ENCODE assay signal across 9 cellular contexts in genomic region chr5:55991768-55992486, GRCh38. TPM values are rescaled to one million over a fixed set of nuclear protein-coding genes. Genes with fewer than 3 reads are reported as not detected.
DNase-seq lines count a peak whose midpoint lies in the region; ATAC-seq and TF ChIP-seq lines count a peak whose summit lies in the region.
"Had no signal": no experiment of that assay in that cellular context is flagged by ENCODE, and none has a peak within 500 bp of the region (broad histone marks: within the 10 kb centered on the region; RNA-seq: fewer than 3 reads in every experiment).

No MANE protein-coding gene starts in this region.

- intact Hi-C loops in colonic mucosa (cut with DNase I): no loop called here

- H3K4me3 Mint-ChIP-seq in CD4-positive, CD25-positive, alpha-beta regulatory T cell: peak overlapping the region; percentile 95 to 99 (median 99)
- peak overlapping the region; percentile 7 for H3K4me3 Mint-ChIP-seq in nephron progenitor cell

- no peaks in the 10 kb centered on the region for H3K27me3 ChIP-seq in CD4-positive, CD25-positive, alpha-beta regulatory T cell (ENCODE audit: control insufficient read depth, insufficient read depth, low read length)
- H3K27me3 ChIP-seq in MM.1S (replicated peaks; ENCODE audit: insufficient read depth, low read length): no peaks in the 10 kb centered on the region
- H3K27me3 ChIP-seq in colonic mucosa: no peaks in the 10 kb centered on the region

- peak overlapping the region; percentile 60 for H3K4me2 ChIP-seq in MM.1S (ENCODE audit: low read depth, low read length)

- peaks cover 55% of the 10 kb centered on the region for H3K4me1 ChIP-seq in CD4-positive, CD25-positive, alpha-beta regulatory T cell (ENCODE audit: control insufficient read depth, insufficient read depth, low read length, poor library complexity, severe bottlenecking)
- H3K4me1 ChIP-seq in MM.1S (ENCODE audit: low read length) (peaks cover 17% of the 10 kb centered on the region), colonic mucosa (peaks cover 10% of the 10 kb centered on the region)

- peaks cover 33 to 77% (median 65%) of the 10 kb centered on the region in 4 donors for H3K4me1 Mint-ChIP-seq in CD4-positive, CD25-positive, alpha-beta regulatory T cell
- peaks cover 58% of the 10 kb centered on the region for H3K4me1 Mint-ChIP-seq in nephron progenitor cell

- H3K27me3 Mint-ChIP-seq in CD4-positive, CD25-positive, alpha-beta regulatory T cell: peaks cover 8% of the 10 kb centered on the region
- H3K27me3 Mint-ChIP-seq in nephron progenitor cell (ENCODE audit: low read depth, poor library complexity): no peaks in the 10 kb centered on the region

- H3K36me3 Mint-ChIP-seq in CD4-positive, CD25-positive, alpha-beta regulatory T cell: peaks cover 10% of the 10 kb centered on the region
- peaks cover 24% of the 10 kb centered on the region for H3K36me3 Mint-ChIP-seq in nephron progenitor cell (ENCODE audit: low read depth)

- peaks cover 5% of the 10 kb centered on the region for H3K36me3 ChIP-seq in CD4-positive, CD25-positive, alpha-beta regulatory T cell (ENCODE audit: control insufficient read depth, insufficient read depth, low read length)
- H3K36me3 ChIP-seq in MM.1S (replicated peaks; ENCODE audit: insufficient read depth, low read length) (no peaks in the 10 kb centered on the region; the same call in 1 of the 2 replicates), colonic mucosa (no peaks in the 10 kb centered on the region)

- no peaks in the 10 kb centered on the region for H3K9me2 ChIP-seq in MM.1S (replicated peaks; ENCODE audit: insufficient read depth, low read length)

- H4K20me1 ChIP-seq in MM.1S (ENCODE audit: insufficient read depth, low read length): no peaks in the 10 kb centered on the region

- H3K9me3 Mint-ChIP-seq in CD4-positive, CD25-positive, alpha-beta regulatory T cell: peaks cover 0 to 5% (median 0%) of the 10 kb centered on the region in 7 donors
- no peaks in the 10 kb centered on the region for H3K9me3 Mint-ChIP-seq in nephron progenitor cell

- peak overlapping the region; percentile 97 for H3K4me3 ChIP-seq in CD4-positive, CD25-positive, alpha-beta regulatory T cell (ENCODE audit: low read depth, low read length)
- H3K4me3 ChIP-seq in MM.1S (ENCODE audit: low read length) (peak overlapping the region; percentile 81), colonic mucosa (peak overlapping the region; percentile 85)

- H3K27ac Mint-ChIP-seq in CD4-positive, CD25-positive, alpha-beta regulatory T cell: peak overlapping the region; percentile 27 to 97 (median 79)
- H3K27ac Mint-ChIP-seq in nephron progenitor cell: no peak overlapping the region

- H3K9ac ChIP-seq in MM.1S (ENCODE audit: low read length): peak overlapping the region; percentile 90
- H3K9ac ChIP-seq in colonic mucosa (ENCODE audit: low read depth in 2 of 2, low read length in 2 of 2): peak overlapping the region in 1 of 2 donors; percentile 29

- no peak overlapping the region for H2AFZ ChIP-seq in MM.1S (ENCODE audit: low read length)

- DNase-seq in CD4-positive, CD25-positive, alpha-beta regulatory T cell: no peak
- DNase-seq in MM.1S (peak; percentile 66), colonic mucosa (no peak), nephron progenitor cell (no peak), occipital lobe (lab: John Stamatoyannopoulos, UW) (no peak), NCI-H2107 (lab: John Stamatoyannopoulos, UW) (no peak)
- DNase-seq in activated CD8-positive, alpha-beta memory T cell treated with anti-CD3 and anti-CD28 coated beads for 24 hours: no peak
- DNase-seq: SHP77 treated with DMSO at 0.1 percent for 48 hours had no signal

- peaks cover 98% of the 10 kb centered on the region for H3K79me2 ChIP-seq in MM.1S (ENCODE audit: low read length)

- H3F3A ChIP-seq in MM.1S (ENCODE audit: insufficient read depth, low read length): peaks cover 67% of the 10 kb centered on the region

- TF ChIP-seq CTCF in MM.1S (IDR thresholded peaks at IDR 0.05; ENCODE audit: low read length) (no peak), colonic mucosa (IDR thresholded peaks at IDR 0.05) (no peak), nephron progenitor cell (IDR thresholded peaks at IDR 0.05) (no peak)

- H3K9me3 ChIP-seq in CD4-positive, CD25-positive, alpha-beta regulatory T cell (ENCODE audit: control insufficient read depth in 2 of 2, low read length in 2 of 2): no peaks in the 10 kb centered on the region
- H3K9me3 ChIP-seq in MM.1S (replicated peaks; ENCODE audit: insufficient read depth, low read length): no peaks in the 10 kb centered on the region
- H3K9me3 ChIP-seq in colonic mucosa: no peaks in the 10 kb centered on the region

- H3K27ac ChIP-seq in CD4-positive, CD25-positive, alpha-beta regulatory T cell (ENCODE audit: insufficient read depth, low read length, poor library complexity, severe bottlenecking): peak overlapping the region; percentile 35
- H3K27ac ChIP-seq in MM.1S (ENCODE audit: low read length) (peak overlapping the region; percentile 89), colonic mucosa (peak overlapping the region; percentile 99)

- no peak for ATAC-seq in CD4-positive, CD25-positive, alpha-beta regulatory T cell (ENCODE audit: low read depth in 2 of 2)
- ATAC-seq in activated CD4-positive, CD25-positive, alpha-beta regulatory T cell treated with anti-CD3 and anti-CD28 coated beads, Interleukin-2, amount 50 U/mL, for 24 hours: no peak

RNA-seq across cellular contexts. Expression of gene IL6ST, which starts 2.8 kb away (rescaled TPM):
- total RNA-seq in CD4-positive, CD25-positive, alpha-beta regulatory T cell: 234 TPM
- polyA plus RNA-seq in CD4-positive, CD25-positive, alpha-beta regulatory T cell: 10 to 100 TPM; 25.3 to 59.8 (median 45.8) TPM
- total RNA-seq in colonic mucosa (100 to 1,000 TPM in 1 of 2 donors, 10 to 100 TPM in 1; 69.9 to 118 TPM), occipital lobe (32.0 TPM)

Comparison
In these comparisons a context has a peak if more than half of its experiments do, and no peak if none do; other contexts are left out.
1. H3K27ac ChIP-seq: peak in every context shown above with its lines; median percentile 99 in colonic mucosa; 89 in MM.1S; 35 in CD4-positive, CD25-positive, alpha-beta regulatory T cell.